In genomic region chrX:150099316-150099715, GRCh38 we compare ENCODE assay signal across 26 cellular contexts.
"Had no signal": no experiment of that assay in that cellular context is flagged by ENCODE, and none has a peak within 500 bp of the region (broad histone marks: within the 10 kb centered on the region; RNA-seq: fewer than 3 reads in every experiment).

No MANE protein-coding gene starts in this region.

- H3K9ac ChIP-seq: parathyroid adenoma had no signal

- H3K27ac Mint-ChIP-seq: dendritic cell treated with granulocyte-macrophage colony-stimulating factor and Interleukin-4, amounts not matched to agents 40 ng/mL and 50 ng/mL, for 4 days; nephron progenitor cell; stimulated activated memory B cell treated with anti-CD40 and anti-IgM and Interleukin-4, amounts not matched to agents 10 μg/mL and 1 μg/mL and 100 μg/mL, for 72 hours; stimulated activated naive CD8-positive, alpha-beta T cell treated with anti-CD3 and anti-CD28 coated beads, Interleukin-15, Interleukin-2, amounts not matched to agents 100 ng/mL and 50 ng/mL, for 24 hours had no signal

- H3K36me3 Mint-ChIP-seq: naive B cell; stimulated activated memory B cell treated with anti-CD40 and anti-IgM and Interleukin-4, amounts not matched to agents 10 μg/mL and 1 μg/mL and 100 μg/mL, for 72 hours had no signal

- H3K27ac ChIP-seq: epithelial cell of prostate, esophagus squamous epithelium, parathyroid adenoma, psoas muscle, spleen, tibial artery, upper lobe of left lung, uterus had no signal

- H3K9me3 Mint-ChIP-seq: dendritic cell treated with granulocyte-macrophage colony-stimulating factor and Interleukin-4, amounts not matched to agents 40 ng/mL and 50 ng/mL, for 4 days; stimulated activated memory B cell treated with anti-CD40 and anti-IgM and Interleukin-4, amounts not matched to agents 10 μg/mL and 1 μg/mL and 100 μg/mL, for 72 hours; stimulated activated naive CD8-positive, alpha-beta T cell treated with anti-CD3 and anti-CD28 coated beads, Interleukin-15, Interleukin-2, amounts not matched to agents 100 ng/mL and 50 ng/mL, for 24 hours had no signal

- H3K36me3 ChIP-seq: esophagus squamous epithelium, spleen, tibial artery, upper lobe of left lung, uterus had no signal

- H3K4me1 ChIP-seq: esophagus squamous epithelium, parathyroid adenoma, uterus had no signal

- DNase-seq: effector CD8-positive, alpha-beta T cell; esophagus squamous epithelium; foreskin fibroblast; head of caudate nucleus; hypothalamus; islet precursor cell; left ventricle myocardium superior; mesendoderm; naive B cell; nephron progenitor cell; psoas muscle; retina; spleen; stimulated activated CD4-positive, alpha-beta T cell treated with anti-CD3 and anti-CD28 coated beads, Interleukin-15, amount 100 ng/mL, for 24 hours; stimulated activated CD4-positive, alpha-beta T cell treated with anti-CD3 and anti-CD28 coated beads, Interleukin-1b, Interleukin-23, amount 100 ng/mL, for 48 hours; stimulated activated CD4-positive, alpha-beta T cell treated with anti-CD3 and anti-CD28 coated beads, Interleukin-4, amount 100 ng/mL, for 24 hours; tibial artery; upper lobe of left lung; uterus had no signal

- H3K4me3 ChIP-seq: esophagus squamous epithelium, lung, psoas muscle, spleen, tibial artery, upper lobe of left lung, uterus had no signal

- H3K27me3 Mint-ChIP-seq: naive B cell; stimulated activated memory B cell treated with anti-CD40 and anti-IgM and Interleukin-4, amounts not matched to agents 10 μg/mL and 1 μg/mL and 100 μg/mL, for 72 hours; stimulated activated naive CD8-positive, alpha-beta T cell treated with anti-CD3 and anti-CD28 coated beads, Interleukin-15, Interleukin-2, amounts not matched to agents 100 ng/mL and 50 ng/mL, for 24 hours had no signal

- H3K4me3 Mint-ChIP-seq: dendritic cell treated with granulocyte-macrophage colony-stimulating factor and Interleukin-4, amounts not matched to agents 40 ng/mL and 50 ng/mL, for 4 days; nephron progenitor cell; stimulated activated memory B cell treated with anti-CD40 and anti-IgM and Interleukin-4, amounts not matched to agents 10 μg/mL and 1 μg/mL and 100 μg/mL, for 72 hours; stimulated activated naive CD8-positive, alpha-beta T cell treated with anti-CD3 and anti-CD28 coated beads, Interleukin-15, Interleukin-2, amounts not matched to agents 100 ng/mL and 50 ng/mL, for 24 hours had no signal

- H3K4me1 Mint-ChIP-seq: naive B cell; nephron progenitor cell; stimulated activated memory B cell treated with anti-CD40 and anti-IgM and Interleukin-4, amounts not matched to agents 10 μg/mL and 1 μg/mL and 100 μg/mL, for 72 hours had no signal

- H3K9me3 ChIP-seq: esophagus squamous epithelium, psoas muscle, upper lobe of left lung, uterus had no signal

- H3K27me3 ChIP-seq: esophagus squamous epithelium, spleen, tibial artery, upper lobe of left lung, uterus had no signal

- ATAC-seq: left ventricle myocardium superior; psoas muscle; sciatic nerve; stimulated activated memory B cell treated with anti-CD40 and anti-IgM and Interleukin-4, amounts not matched to agents 10 μg/mL and 1 μg/mL and 100 μg/mL, for 72 hours had no signal
